Comparison of ENCODE assay signal across 7 cellular contexts in the genomic region with DNA sequence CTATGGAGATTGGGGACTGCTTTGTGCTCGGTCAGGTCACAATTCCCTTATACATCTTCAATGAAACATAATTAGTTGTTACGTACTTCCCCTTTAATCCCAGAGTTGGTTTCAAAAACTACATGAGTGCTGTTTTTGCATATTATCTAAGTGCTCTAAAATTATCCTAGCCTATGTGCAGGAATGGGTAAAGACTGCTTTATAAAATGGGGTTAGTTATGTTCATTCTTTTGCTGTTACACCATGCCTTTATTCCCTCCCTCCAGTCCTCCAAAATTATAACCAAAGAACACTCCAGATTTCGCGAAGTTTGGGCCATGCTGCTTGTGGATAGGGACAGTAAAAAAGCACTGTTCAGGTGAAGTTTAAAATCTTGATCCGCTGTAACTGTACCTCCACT.
"Had no signal": no experiment of that assay in that cellular context is flagged by ENCODE, and none has a peak within 500 bp of the region (broad histone marks: within the 10 kb centered on the region; RNA-seq: fewer than 3 reads in every experiment).

No MANE protein-coding gene starts in this region.

- DNase-seq: GDM1, GF-D8 had no signal

- FAIRE-seq: G401.6, GM12891, GM12892, GM18507, GM19239 had no signal
